ENCODE assay signal across 16 cellular contexts in the genomic region with DNA sequence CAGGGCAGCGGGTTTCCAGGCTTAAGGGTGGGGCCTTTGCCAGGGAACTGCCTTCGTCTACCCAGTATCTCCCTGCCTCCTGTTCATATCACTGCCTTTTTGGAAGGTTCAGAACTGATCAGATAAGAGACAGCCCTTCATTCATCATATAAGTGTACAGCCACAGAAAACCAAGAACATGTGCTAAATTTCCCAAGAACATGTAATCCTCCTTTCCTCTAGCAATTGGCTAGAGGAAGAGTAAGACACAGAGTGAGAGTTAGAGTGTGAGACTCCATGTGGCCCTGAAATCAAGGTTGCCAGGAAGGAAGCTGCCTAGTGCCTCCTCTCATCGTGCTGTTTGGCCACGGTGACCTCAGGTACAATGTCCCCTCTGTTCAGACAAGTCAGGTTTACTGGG.
A peak's percentile ranks its signal among the peaks of the same experiment; 100 is the strongest.
DNase-seq lines count a peak whose midpoint lies in the region; ATAC-seq and TF ChIP-seq lines count a peak whose summit lies in the region.
"Had no signal": no experiment of that assay in that cellular context is flagged by ENCODE, and none has a peak within 500 bp of the region (broad histone marks: within the 10 kb centered on the region; RNA-seq: fewer than 3 reads in every experiment).

No MANE protein-coding gene starts in this region.

- no peaks in the 10 kb centered on the region for H3F3A ChIP-seq in PC-3 (ENCODE audit: low read length, unreplicated experiment)

- H3K4me3 Mint-ChIP-seq in osteocyte (ENCODE audit: unreplicated experiment), result no peak overlapping the region
- H3K4me3 Mint-ChIP-seq: nephron, T-cell had no signal

- no peaks in the 10 kb centered on the region for H3K27me3 Mint-ChIP-seq in osteocyte (ENCODE audit: unreplicated experiment)
- H3K27me3 Mint-ChIP-seq: T-cell had no signal

- H3K27ac Mint-ChIP-seq in osteocyte (ENCODE audit: unreplicated experiment), result peak overlapping the region; percentile 50
- H3K27ac Mint-ChIP-seq: T-cell had no signal

- intact Hi-C loops in PC-3 (cut with micrococcal nuclease), result no loop called here

- no peaks in the 10 kb centered on the region for H3K27me3 ChIP-seq in BLaER1
- H3K27me3 ChIP-seq in PC-3 (ENCODE audit: low read length), result no peaks in the 10 kb centered on the region

- TF ChIP-seq CTCF in PC-3 (conservative IDR thresholded peaks at IDR 0.05; ENCODE audit: low read depth, low read length) (no peak), osteocyte (IDR thresholded peaks at IDR 0.05) (no peak)

- H3K9me3 ChIP-seq in BLaER1, result peaks cover 6% of the 10 kb centered on the region
- H3K9me3 ChIP-seq in PC-3 (ENCODE audit: low read length), result no peaks in the 10 kb centered on the region
- H3K9me3 ChIP-seq: psoas muscle had no signal

- H3K27ac ChIP-seq in BLaER1 (0 out of 2 replicates have a peak overlapping the region, but pooled peaks have one; percentile 4), PC-3 (ENCODE audit: low read length) (peak overlapping the region; percentile 33)
- H3K27ac ChIP-seq: KMS-11, psoas muscle had no signal

- no peak for DNase-seq in PC-3
- DNase-seq in fibroblast of gingiva (ENCODE audit: low read depth), result peak; percentile 7
- DNase-seq in osteocyte (ENCODE audit: extremely low spot score, unreplicated experiment), result no peak
- no peak for DNase-seq in midbrain (lab: John Stamatoyannopoulos, UW)
- no peak for DNase-seq in effector CD8-positive, alpha-beta T cell (lab: John Stamatoyannopoulos, UW)
- DNase-seq: amygdala, DND-41, NCI-H1048, NCI-H2029, T-cell had no signal

- no peaks in the 10 kb centered on the region for H3K9me3 Mint-ChIP-seq in osteocyte (ENCODE audit: unreplicated experiment)

- H2AFZ ChIP-seq in PC-3 (ENCODE audit: low read length), result no peak overlapping the region

- H4K20me1 ChIP-seq in BLaER1, result no peaks in the 10 kb centered on the region
- H4K20me1 ChIP-seq in PC-3 (ENCODE audit: low read length), result no peaks in the 10 kb centered on the region

- POLR2A ChIA-PET in PC-3 (lab: Charles Lee; ENCODE audit: unreplicated experiment), result no interaction called here

- H3K4me3 ChIP-seq in BLaER1, result no peak overlapping the region
- no peak overlapping the region for H3K4me3 ChIP-seq in PC-3 (ENCODE audit: low read length)
- H3K4me3 ChIP-seq: psoas muscle had no signal

- no TSS peak for BruUV-seq in PC-3 (replicated peaks; lab: Mats Ljungman, UMichigan)

- no peak overlapping the region for H3K9ac ChIP-seq in BLaER1
- no peak overlapping the region for H3K9ac ChIP-seq in PC-3 (ENCODE audit: low read length)
- H3K9ac ChIP-seq: KMS-11 had no signal

- CTCF ChIA-PET in PC-3 (lab: Charles Lee), result no interaction called here

- H3K36me3 Mint-ChIP-seq in osteocyte (ENCODE audit: unreplicated experiment), result peaks cover 1% of the 10 kb centered on the region
- H3K36me3 Mint-ChIP-seq: T-cell had no signal

- H3K4me1 ChIP-seq in BLaER1, result peaks cover 13% of the 10 kb centered on the region
- H3K4me1 ChIP-seq in PC-3 (ENCODE audit: insufficient read depth, low read length), result peaks cover 17% of the 10 kb centered on the region
- H3K4me1 ChIP-seq: psoas muscle had no signal

- H3K4me2 ChIP-seq in BLaER1 (peak overlapping the region; percentile 64), PC-3 (ENCODE audit: low read length) (0 out of 2 replicates have a peak overlapping the region, but pooled peaks have one; percentile 33)
- H3K4me2 ChIP-seq: KMS-11 had no signal

- H3K4me1 Mint-ChIP-seq in osteocyte (ENCODE audit: unreplicated experiment), result peaks cover 37% of the 10 kb centered on the region
- H3K4me1 Mint-ChIP-seq: T-cell had no signal

- no peaks in the 10 kb centered on the region for H3K9me2 ChIP-seq in PC-3 (replicated peaks; ENCODE audit: low read length)

- no peaks in the 10 kb centered on the region for H3K36me3 ChIP-seq in BLaER1
- no peaks in the 10 kb centered on the region for H3K36me3 ChIP-seq in PC-3 (ENCODE audit: low read depth, low read length)

- no peak for ATAC-seq in PC-3
- ATAC-seq in GM21723 (IDR thresholded peaks at IDR 0.05; ENCODE audit: unreplicated experiment), result no peak
- ATAC-seq in HG03457 (IDR thresholded peaks at IDR 0.05; ENCODE audit: unreplicated experiment), result no peak
- ATAC-seq: T-cell had no signal

- no peaks in the 10 kb centered on the region for H3K79me2 ChIP-seq in PC-3 (ENCODE audit: low read length)
